1 cellular context compared by ENCODE assay signal in the genomic region with DNA sequence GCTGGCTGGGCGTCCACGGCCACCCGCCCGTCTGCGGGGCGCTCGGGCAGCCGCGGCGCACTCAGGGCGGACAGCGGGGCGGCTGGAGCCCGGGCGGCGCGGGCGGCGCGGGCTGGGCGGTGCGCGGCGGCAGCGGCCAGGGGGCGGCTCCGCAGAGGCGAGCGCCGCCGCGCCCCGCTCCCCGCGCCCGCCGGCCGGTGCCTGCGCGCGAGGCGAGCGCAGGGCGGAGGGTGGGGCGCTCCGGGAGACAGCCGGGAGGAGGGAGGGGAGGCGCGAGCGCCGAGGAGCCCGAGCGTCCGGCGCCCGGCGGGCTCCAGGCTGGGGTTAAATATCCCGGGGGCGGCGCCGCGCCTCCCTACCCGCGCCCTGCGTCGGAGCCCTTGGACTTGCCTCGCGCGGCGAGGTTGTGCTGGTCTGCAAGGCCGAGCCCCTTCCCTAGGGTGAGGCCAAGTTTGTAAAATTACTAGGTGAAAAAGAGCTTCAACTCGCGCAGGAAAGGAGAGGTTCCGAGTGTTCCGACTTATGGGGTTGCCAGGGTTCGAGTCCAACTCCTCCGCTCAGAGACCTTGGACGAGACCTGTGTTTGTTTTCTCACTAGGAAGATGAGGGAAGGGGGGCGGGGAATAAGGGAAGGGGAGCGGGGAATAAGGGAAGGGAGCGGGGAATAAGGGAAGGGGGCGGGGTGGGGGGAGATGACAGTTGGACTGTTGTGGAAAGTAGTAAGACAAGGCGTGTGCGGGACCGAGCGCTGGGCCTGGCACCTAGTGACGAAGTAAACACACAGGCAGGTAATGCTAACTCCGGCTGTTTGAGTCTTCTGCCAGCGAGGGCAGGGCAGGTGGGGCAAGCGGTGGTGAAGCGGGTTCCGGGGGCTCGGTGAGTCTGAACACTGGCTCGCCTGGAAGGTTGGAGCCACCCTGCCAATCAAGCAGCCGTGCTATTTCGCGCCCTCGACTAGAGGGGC.
TF ChIP-seq lines count a peak whose summit lies in the region.

A gene (minus strand): TSS at position 301 of the 964 bp plus-strand sequence. CDS start 311 bp downstream, outside the sequence.

TF ChIP-seq in HepG2, 621 proteins besides CTCF, POLR2A, EP300 and RAD21 (continued from another document):
- TF ChIP-seq, protein P1, sequence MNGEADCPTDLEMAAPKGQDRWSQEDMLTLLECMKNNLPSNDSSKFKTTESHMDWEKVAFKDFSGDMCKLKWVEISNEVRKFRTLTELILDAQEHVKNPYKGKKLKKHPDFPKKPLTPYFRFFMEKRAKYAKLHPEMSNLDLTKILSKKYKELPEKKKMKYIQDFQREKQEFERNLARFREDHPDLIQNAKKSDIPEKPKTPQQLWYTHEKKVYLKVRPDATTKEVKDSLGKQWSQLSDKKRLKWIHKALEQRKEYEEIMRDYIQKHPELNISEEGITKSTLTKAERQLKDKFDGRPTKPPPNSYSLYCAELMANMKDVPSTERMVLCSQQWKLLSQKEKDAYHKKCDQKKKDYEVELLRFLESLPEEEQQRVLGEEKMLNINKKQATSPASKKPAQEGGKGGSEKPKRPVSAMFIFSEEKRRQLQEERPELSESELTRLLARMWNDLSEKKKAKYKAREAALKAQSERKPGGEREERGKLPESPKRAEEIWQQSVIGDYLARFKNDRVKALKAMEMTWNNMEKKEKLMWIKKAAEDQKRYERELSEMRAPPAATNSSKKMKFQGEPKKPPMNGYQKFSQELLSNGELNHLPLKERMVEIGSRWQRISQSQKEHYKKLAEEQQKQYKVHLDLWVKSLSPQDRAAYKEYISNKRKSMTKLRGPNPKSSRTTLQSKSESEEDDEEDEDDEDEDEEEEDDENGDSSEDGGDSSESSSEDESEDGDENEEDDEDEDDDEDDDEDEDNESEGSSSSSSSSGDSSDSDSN (CRISPR knock-in tag; IDR thresholded peaks at IDR 0.05) = peak; percentile 9
- peak; percentile 10; the same call in 1 of the 2 replicates for TF ChIP-seq KDM2A (CRISPR knock-in tag; IDR thresholded peaks at IDR 0.05; ENCODE audit: borderline replicate concordance, low read depth)
- TF ChIP-seq, protein P2, sequence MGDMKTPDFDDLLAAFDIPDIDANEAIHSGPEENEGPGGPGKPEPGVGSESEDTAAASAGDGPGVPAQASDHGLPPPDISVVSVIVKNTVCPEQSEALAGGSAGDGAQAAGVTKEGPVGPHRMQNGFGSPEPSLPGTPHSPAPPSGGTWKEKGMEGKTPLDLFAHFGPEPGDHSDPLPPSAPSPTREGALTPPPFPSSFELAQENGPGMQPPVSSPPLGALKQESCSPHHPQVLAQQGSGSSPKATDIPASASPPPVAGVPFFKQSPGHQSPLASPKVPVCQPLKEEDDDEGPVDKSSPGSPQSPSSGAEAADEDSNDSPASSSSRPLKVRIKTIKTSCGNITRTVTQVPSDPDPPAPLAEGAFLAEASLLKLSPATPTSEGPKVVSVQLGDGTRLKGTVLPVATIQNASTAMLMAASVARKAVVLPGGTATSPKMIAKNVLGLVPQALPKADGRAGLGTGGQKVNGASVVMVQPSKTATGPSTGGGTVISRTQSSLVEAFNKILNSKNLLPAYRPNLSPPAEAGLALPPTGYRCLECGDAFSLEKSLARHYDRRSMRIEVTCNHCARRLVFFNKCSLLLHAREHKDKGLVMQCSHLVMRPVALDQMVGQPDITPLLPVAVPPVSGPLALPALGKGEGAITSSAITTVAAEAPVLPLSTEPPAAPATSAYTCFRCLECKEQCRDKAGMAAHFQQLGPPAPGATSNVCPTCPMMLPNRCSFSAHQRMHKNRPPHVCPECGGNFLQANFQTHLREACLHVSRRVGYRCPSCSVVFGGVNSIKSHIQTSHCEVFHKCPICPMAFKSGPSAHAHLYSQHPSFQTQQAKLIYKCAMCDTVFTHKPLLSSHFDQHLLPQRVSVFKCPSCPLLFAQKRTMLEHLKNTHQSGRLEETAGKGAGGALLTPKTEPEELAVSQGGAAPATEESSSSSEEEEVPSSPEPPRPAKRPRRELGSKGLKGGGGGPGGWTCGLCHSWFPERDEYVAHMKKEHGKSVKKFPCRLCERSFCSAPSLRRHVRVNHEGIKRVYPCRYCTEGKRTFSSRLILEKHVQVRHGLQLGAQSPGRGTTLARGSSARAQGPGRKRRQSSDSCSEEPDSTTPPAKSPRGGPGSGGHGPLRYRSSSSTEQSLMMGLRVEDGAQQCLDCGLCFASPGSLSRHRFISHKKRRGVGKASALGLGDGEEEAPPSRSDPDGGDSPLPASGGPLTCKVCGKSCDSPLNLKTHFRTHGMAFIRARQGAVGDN (CRISPR knock-in tag; IDR thresholded peaks at IDR 0.05) = peak; percentile 18; the same call in 1 of the 2 replicates
- TF ChIP-seq MIXL1 (CRISPR knock-in tag; IDR thresholded peaks at IDR 0.05) = no peak
- TF ChIP-seq CHCHD3 (CRISPR knock-in tag; IDR thresholded peaks at IDR 0.05) = no peak
- TF ChIP-seq, protein P3, sequence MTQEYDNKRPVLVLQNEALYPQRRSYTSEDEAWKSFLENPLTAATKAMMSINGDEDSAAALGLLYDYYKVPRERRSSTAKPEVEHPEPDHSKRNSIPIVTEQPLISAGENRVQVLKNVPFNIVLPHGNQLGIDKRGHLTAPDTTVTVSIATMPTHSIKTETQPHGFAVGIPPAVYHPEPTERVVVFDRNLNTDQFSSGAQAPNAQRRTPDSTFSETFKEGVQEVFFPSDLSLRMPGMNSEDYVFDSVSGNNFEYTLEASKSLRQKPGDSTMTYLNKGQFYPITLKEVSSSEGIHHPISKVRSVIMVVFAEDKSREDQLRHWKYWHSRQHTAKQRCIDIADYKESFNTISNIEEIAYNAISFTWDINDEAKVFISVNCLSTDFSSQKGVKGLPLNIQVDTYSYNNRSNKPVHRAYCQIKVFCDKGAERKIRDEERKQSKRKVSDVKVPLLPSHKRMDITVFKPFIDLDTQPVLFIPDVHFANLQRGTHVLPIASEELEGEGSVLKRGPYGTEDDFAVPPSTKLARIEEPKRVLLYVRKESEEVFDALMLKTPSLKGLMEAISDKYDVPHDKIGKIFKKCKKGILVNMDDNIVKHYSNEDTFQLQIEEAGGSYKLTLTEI (CRISPR knock-in tag; conservative IDR thresholded peaks at IDR 0.05) = no peak
- TF ChIP-seq ZNF564 (CRISPR knock-in tag; IDR thresholded peaks at IDR 0.05) = no peak
- TF ChIP-seq ZNF160 (CRISPR knock-in tag; IDR thresholded peaks at IDR 0.05) = no peak
